In the genomic region with DNA sequence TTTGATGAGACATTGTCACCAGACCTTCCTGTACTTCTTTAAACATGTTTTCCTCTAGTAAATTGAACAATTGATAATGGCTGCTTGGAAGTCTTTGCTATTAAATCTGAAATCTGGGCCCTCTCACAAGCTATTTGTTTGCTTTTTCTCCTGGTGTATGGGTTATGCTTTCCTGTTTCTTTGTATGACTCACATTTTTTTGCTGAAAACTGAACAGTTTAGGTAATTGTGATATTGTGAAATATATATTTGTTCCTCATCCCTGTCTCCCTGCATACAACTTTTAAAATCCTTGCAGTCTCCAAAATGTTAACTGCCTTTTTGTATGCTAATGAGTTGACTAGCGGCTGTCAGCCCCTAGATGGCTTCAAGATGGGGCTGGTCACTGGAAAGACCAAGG, we compare ENCODE assay signal across 23 cellular contexts.
"Had no signal": no experiment of that assay in that cellular context is flagged by ENCODE, and none has a peak within 500 bp of the region (broad histone marks: within the 10 kb centered on the region; RNA-seq: fewer than 3 reads in every experiment).

No MANE protein-coding gene starts in this region.

- H3K4me3 ChIP-seq: esophagus muscularis mucosa, right atrium auricular region, sigmoid colon, skin epidermis, testis, tibial nerve, upper lobe of right lung, vagina had no signal

- H3K27ac Mint-ChIP-seq: dendritic cell treated with granulocyte-macrophage colony-stimulating factor and Interleukin-4, amounts not matched to agents 40 ng/mL and 50 ng/mL, for 4 days; effector memory CD8-positive, alpha-beta T cell; naive thymus-derived CD4-positive, alpha-beta T cell; nephron progenitor cell; stimulated activated naive B cell treated with anti-CD40 and anti-IgM and Interleukin-4, amounts not matched to agents 10 μg/mL and 1 μg/mL and 100 μg/mL, for 72 hours; stimulated activated naive CD8-positive, alpha-beta T cell treated with anti-CD3 and anti-CD28 coated beads, Interleukin-15, amount 100 ng/mL, for 72 hours had no signal

- ATAC-seq: effector memory CD8-positive, alpha-beta T cell; naive thymus-derived CD4-positive, alpha-beta T cell; stimulated activated naive B cell treated with anti-CD40 and anti-IgM and Interleukin-4, amounts not matched to agents 10 μg/mL and 1 μg/mL and 100 μg/mL, for 72 hours; stimulated activated naive CD8-positive, alpha-beta T cell treated with anti-CD3 and anti-CD28 coated beads, Interleukin-15, amount 100 ng/mL, for 72 hours; upper lobe of right lung had no signal

- H3K27ac ChIP-seq: epithelial cell of prostate, esophagus muscularis mucosa, neutrophil, right atrium auricular region, sigmoid colon, skin epidermis, testis, tibial nerve, upper lobe of right lung, vagina had no signal

- H3K9me3 Mint-ChIP-seq: dendritic cell treated with granulocyte-macrophage colony-stimulating factor and Interleukin-4, amounts not matched to agents 40 ng/mL and 50 ng/mL, for 4 days; effector memory CD8-positive, alpha-beta T cell; stimulated activated naive B cell treated with anti-CD40 and anti-IgM and Interleukin-4, amounts not matched to agents 10 μg/mL and 1 μg/mL and 100 μg/mL, for 72 hours; stimulated activated naive CD8-positive, alpha-beta T cell treated with anti-CD3 and anti-CD28 coated beads, Interleukin-15, amount 100 ng/mL, for 72 hours had no signal

- H3K4me3 Mint-ChIP-seq: dendritic cell treated with granulocyte-macrophage colony-stimulating factor and Interleukin-4, amounts not matched to agents 40 ng/mL and 50 ng/mL, for 4 days; effector memory CD8-positive, alpha-beta T cell; naive thymus-derived CD4-positive, alpha-beta T cell; nephron progenitor cell; stimulated activated naive B cell treated with anti-CD40 and anti-IgM and Interleukin-4, amounts not matched to agents 10 μg/mL and 1 μg/mL and 100 μg/mL, for 72 hours; stimulated activated naive CD8-positive, alpha-beta T cell treated with anti-CD3 and anti-CD28 coated beads, Interleukin-15, amount 100 ng/mL, for 72 hours had no signal

- H3K9me3 ChIP-seq: esophagus muscularis mucosa, neutrophil, right atrium auricular region, sigmoid colon, testis, tibial nerve, upper lobe of right lung, vagina had no signal

- H3K36me3 Mint-ChIP-seq: naive thymus-derived CD4-positive, alpha-beta T cell; stimulated activated naive B cell treated with anti-CD40 and anti-IgM and Interleukin-4, amounts not matched to agents 10 μg/mL and 1 μg/mL and 100 μg/mL, for 72 hours had no signal

- H3K27me3 ChIP-seq: right atrium auricular region, testis, tibial nerve, upper lobe of right lung, vagina had no signal

- H3K4me1 Mint-ChIP-seq: naive thymus-derived CD4-positive, alpha-beta T cell; stimulated activated naive B cell treated with anti-CD40 and anti-IgM and Interleukin-4, amounts not matched to agents 10 μg/mL and 1 μg/mL and 100 μg/mL, for 72 hours; stimulated activated naive CD8-positive, alpha-beta T cell treated with anti-CD3 and anti-CD28 coated beads, Interleukin-15, amount 100 ng/mL, for 72 hours had no signal

- H3K4me1 ChIP-seq: esophagus muscularis mucosa, right atrium auricular region, sigmoid colon, testis, tibial nerve, upper lobe of right lung, vagina had no signal

- H3K36me3 ChIP-seq: esophagus muscularis mucosa, neutrophil, right atrium auricular region, sigmoid colon, tibial nerve, upper lobe of right lung, vagina had no signal

- DNase-seq: effector memory CD8-positive, alpha-beta T cell; foreskin melanocyte; head of caudate nucleus; hippocampal formation; kidney glomerular epithelial cell; naive thymus-derived CD4-positive, alpha-beta T cell; nephron progenitor cell; posterior cingulate gyrus; sigmoid colon; stimulated activated CD4-positive, alpha-beta T cell treated with anti-CD3 and anti-CD28 coated beads, Interleukin-2, amount 100 ng/mL, for 24 hours; stimulated activated CD4-positive, alpha-beta T cell treated with anti-CD3 and anti-CD28 coated beads, Interleukin-4, amount 100 ng/mL, for 4 hours; stimulated activated naive B cell treated with anti-CD40 and anti-IgM and Interleukin-4, amounts not matched to agents 10 μg/mL and 1 μg/mL and 100 μg/mL, for 72 hours; stimulated activated naive CD8-positive, alpha-beta T cell treated with anti-CD3 and anti-CD28 coated beads, Interleukin-15, amount 100 ng/mL, for 72 hours; testis; upper lobe of right lung had no signal
